In genomic region chr2:111171337-111171930, GRCh38 we compare ENCODE assay signal across 28 cellular contexts. TPM values are rescaled to one million over a fixed set of nuclear protein-coding genes. Genes with fewer than 3 reads are reported as not detected.
A peak's percentile ranks its signal among the peaks of the same experiment; 100 is the strongest.
DNase-seq lines count a peak whose midpoint lies in the region; ATAC-seq, FAIRE-seq and TF ChIP-seq lines count a peak whose summit lies in the region.
"Had no signal": no experiment of that assay in that cellular context is flagged by ENCODE, and none has a peak within 500 bp of the region (broad histone marks: within the 10 kb centered on the region; RNA-seq: fewer than 3 reads in every experiment).

No MANE protein-coding gene starts in this region.

- peaks cover 33% of the 10 kb centered on the region for H3K4me1 Mint-ChIP-seq in WTC11
- peaks cover 20% of the 10 kb centered on the region for H3K4me1 Mint-ChIP-seq in stimulated activated effector memory CD8-positive, alpha-beta T cell treated with anti-CD3 and anti-CD28 coated beads, Interleukin-12 subunit alpha, Interleukin-12 subunit beta, amount 100 ng/mL, for 72 hours

- H2AFZ ChIP-seq in keratinocyte (ENCODE audit: control insufficient read depth, low read length) = no peak overlapping the region

- H3K27me3 Mint-ChIP-seq in WTC11 (ENCODE audit: low read depth) = peaks cover 6% of the 10 kb centered on the region

- H3K4me3 ChIP-seq in A549 (no peak overlapping the region), H7 (ENCODE audit: insufficient read depth, low read depth, low read length) (no peak overlapping the region), keratinocyte (ENCODE audit: control insufficient read depth in 2 of 3, extremely low read depth in 1 of 3, insufficient read depth in 2 of 3, low read depth in 1 of 3, low read length in 3 of 3) (no peak overlapping the region)
- H3K4me3 ChIP-seq: adrenal gland; BLaER1 treated with 17β-estradiol and CSF1 and Interleukin-3, amounts not matched to agents 10 nM and 100 nM; gastroesophageal sphincter; lung; SK-N-MC; tibial nerve had no signal

- POLR2A ChIA-PET in A549 (lab: Yijun Ruan, JAX) = no interaction called here
- POLR2A ChIA-PET in WTC11 (lab: Charles Lee) = no interaction called here

- H4K20me1 ChIP-seq in keratinocyte (ENCODE audit: control insufficient read depth, extremely low read depth, insufficient read depth, low read length) = no peaks in the 10 kb centered on the region
- H4K20me1 ChIP-seq: BLaER1 treated with 17β-estradiol and CSF1 and Interleukin-3, amounts not matched to agents 10 nM and 100 nM had no signal

- no peak for ATAC-seq in A549
- no peak; the same call in 1 of the 2 replicates for ATAC-seq in WTC11
- ATAC-seq in stimulated activated effector memory CD8-positive, alpha-beta T cell treated with anti-CD3 and anti-CD28 coated beads, Interleukin-12 subunit alpha, Interleukin-12 subunit beta, amount 100 ng/mL, for 72 hours = no peak
- ATAC-seq: gastroesophageal sphincter, sciatic nerve, T-helper 17 cell had no signal

- dilution Hi-C loops in keratinocyte (cut with MboI; ENCODE audit: extremely low pct_ligation_motif_present, low sequenced_read_pairs) = no loop called here

- no peaks in the 10 kb centered on the region for H3K9me3 Mint-ChIP-seq in WTC11
- no peaks in the 10 kb centered on the region for H3K9me3 Mint-ChIP-seq in stimulated activated effector memory CD8-positive, alpha-beta T cell treated with anti-CD3 and anti-CD28 coated beads, Interleukin-12 subunit alpha, Interleukin-12 subunit beta, amount 100 ng/mL, for 72 hours
- H3K9me3 Mint-ChIP-seq: activated naive CD4-positive, alpha-beta T cell treated with anti-CD3 and anti-CD28 coated beads, Interleukin-2, amount 10 ng/mL, durations not matched to agents 7 days and 5 days; brain; H9; IgD-negative memory B cell had no signal

- H3K79me2 ChIP-seq in keratinocyte (ENCODE audit: control insufficient read depth, insufficient read depth, low read length) = no peaks in the 10 kb centered on the region

- CTCF ChIA-PET in A549 (lab: Yijun Ruan, JAX) = no interaction called here
- CTCF ChIA-PET in WTC11 (lab: Charles Lee) = no interaction called here

- no peak for TF ChIP-seq RAD21 in A549 (conservative IDR thresholded peaks at IDR 0.05 in 1 of 2, IDR thresholded peaks at IDR 0.05 in 1 of 2)

- H3K27me3 ChIP-seq in H7 (ENCODE audit: control insufficient read depth, insufficient read depth, low read length) (no peaks in the 10 kb centered on the region), keratinocyte (ENCODE audit: control insufficient read depth, extremely low read depth, insufficient read depth, low read length) (no peaks in the 10 kb centered on the region)
- H3K27me3 ChIP-seq: adrenal gland; BLaER1 treated with 17β-estradiol and CSF1 and Interleukin-3, amounts not matched to agents 10 nM and 100 nM; gastroesophageal sphincter; tibial nerve had no signal

- H3K27ac Mint-ChIP-seq in WTC11 = 0 out of 2 replicates have a peak overlapping the region, but pooled peaks have one; percentile 30
- no peak overlapping the region for H3K27ac Mint-ChIP-seq in stimulated activated effector memory CD8-positive, alpha-beta T cell treated with anti-CD3 and anti-CD28 coated beads, Interleukin-12 subunit alpha, Interleukin-12 subunit beta, amount 100 ng/mL, for 72 hours
- H3K27ac Mint-ChIP-seq: activated naive CD4-positive, alpha-beta T cell treated with anti-CD3 and anti-CD28 coated beads, Interleukin-2, amount 10 ng/mL, durations not matched to agents 7 days and 5 days; brain; IgD-negative memory B cell; T-helper 17 cell had no signal

- TF ChIP-seq EP300 in A549 (IDR thresholded peaks at IDR 0.05) = no peak

- no peak overlapping the region for H3K4me3 Mint-ChIP-seq in WTC11
- no peak overlapping the region for H3K4me3 Mint-ChIP-seq in stimulated activated effector memory CD8-positive, alpha-beta T cell treated with anti-CD3 and anti-CD28 coated beads, Interleukin-12 subunit alpha, Interleukin-12 subunit beta, amount 100 ng/mL, for 72 hours
- H3K4me3 Mint-ChIP-seq: activated naive CD4-positive, alpha-beta T cell treated with anti-CD3 and anti-CD28 coated beads, Interleukin-2, amount 10 ng/mL, durations not matched to agents 7 days and 5 days; brain; H9; IgD-negative memory B cell; T-helper 17 cell had no signal

- 0 out of 3 replicates have a peak overlapping the region, but pooled peaks have one; percentile 11 for H3K4me2 ChIP-seq in A549
- H3K4me2 ChIP-seq in keratinocyte (ENCODE audit: control insufficient read depth, extremely low read depth, insufficient read depth, low read depth, low read length) = no peak overlapping the region
- H3K4me2 ChIP-seq: BLaER1 treated with 17β-estradiol and CSF1 and Interleukin-3, amounts not matched to agents 10 nM and 100 nM had no signal

- TF ChIP-seq CTCF in A549 (IDR thresholded peaks at IDR 0.05) (no peak), WTC11 (IDR thresholded peaks at IDR 0.05) (no peak), keratinocyte (optimal IDR thresholded peaks at IDR 0.05 in 1 of 3, IDR thresholded peaks at IDR 0.05 in 1 of 3, conservative IDR thresholded peaks at IDR 0.05 in 1 of 3; ENCODE audit: extremely low read depth in 1 of 3, insufficient read depth in 2 of 3, low read length in 3 of 3) (no peak)

- no peak overlapping the region for H3K9ac ChIP-seq in keratinocyte (ENCODE audit: control insufficient read depth, extremely low read depth, insufficient read depth, low read length)
- H3K9ac ChIP-seq: BLaER1 treated with 17β-estradiol and CSF1 and Interleukin-3, amounts not matched to agents 10 nM and 100 nM had no signal

- 63% methylated on average over 9 of the region's 10 CpGs for WGBS in A549 (ENCODE audit: missing lambda C conversion rate)

- no peaks in the 10 kb centered on the region for H3K9me3 ChIP-seq in A549
- H3K9me3 ChIP-seq in keratinocyte (ENCODE audit: control insufficient read depth, low read depth, low read length) = no peaks in the 10 kb centered on the region
- H3K9me3 ChIP-seq: adrenal gland; BLaER1 treated with 17β-estradiol and CSF1 and Interleukin-3, amounts not matched to agents 10 nM and 100 nM; gastroesophageal sphincter; tibial nerve had no signal

- FAIRE-seq in A549 (lab: Jason Lieb, UNC) = no peak
- peak; percentile 9 for FAIRE-seq in keratinocyte (lab: Jason Lieb, UNC)
- FAIRE-seq: GM12892, TTC549 had no signal

- no peak for DNase-seq in A549 (ENCODE audit: low read depth in 1 of 2, low spot score in 1 of 2)
- DNase-seq in H7 = peak; percentile 60
- no peak for DNase-seq in WTC11 (ENCODE audit: low spot score)
- DNase-seq in keratinocyte (ENCODE audit: low read depth, low spot score) = no peak
- no peak for DNase-seq in NOMO-1 treated with DMSO at 0.1 percent for 48 hours (lab: John Stamatoyannopoulos, UW; ENCODE audit: unreplicated experiment)
- DNase-seq in RPMI8226 = no peak
- DNase-seq in stimulated activated effector memory CD8-positive, alpha-beta T cell treated with anti-CD3 and anti-CD28 coated beads, Interleukin-12 subunit alpha, Interleukin-12 subunit beta, amount 100 ng/mL, for 72 hours (ENCODE audit: low spot score in 2 of 2) = no peak
- DNase-seq in medulla oblongata (ENCODE audit: extremely low spot score) = no peak
- DNase-seq: activated CD4-positive, alpha-beta T cell treated with anti-CD3 and anti-CD28 coated beads, Interleukin-2, amount 50 U/mL, for 48 hours; activated naive CD4-positive, alpha-beta T cell treated with anti-CD3 and anti-CD28 coated beads, Interleukin-2, amount 10 ng/mL, durations not matched to agents 7 days and 5 days; adrenal gland; H9; NCI-H1048; NCI-H446; NCI-H82; posterior cingulate gyrus; stimulated activated CD4-positive, alpha-beta T cell treated with anti-CD3 and anti-CD28 coated beads, Interleukin-2, amount 100 ng/mL, for 48 hours; T-helper 17 cell had no signal

- H3K4me1 ChIP-seq in A549 = peaks cover 52% of the 10 kb centered on the region
- peaks cover 18% of the 10 kb centered on the region for H3K4me1 ChIP-seq in keratinocyte (ENCODE audit: control insufficient read depth, extremely low read depth, insufficient read depth, low read length)
- H3K4me1 ChIP-seq: tibial nerve had no signal

- TF ChIP-seq POLR2A in A549 (IDR thresholded peaks at IDR 0.05; ENCODE audit: low read length) = no peak

- no peaks in the 10 kb centered on the region for H3K9me1 ChIP-seq in keratinocyte (ENCODE audit: control insufficient read depth, extremely low read depth, insufficient read depth, low read length)

- no peaks in the 10 kb centered on the region for H3K36me3 Mint-ChIP-seq in WTC11
- H3K36me3 Mint-ChIP-seq in stimulated activated effector memory CD8-positive, alpha-beta T cell treated with anti-CD3 and anti-CD28 coated beads, Interleukin-12 subunit alpha, Interleukin-12 subunit beta, amount 100 ng/mL, for 72 hours = peaks cover 22% of the 10 kb centered on the region
- H3K36me3 Mint-ChIP-seq: brain, IgD-negative memory B cell had no signal

- no peaks in the 10 kb centered on the region for H3K36me3 ChIP-seq in H7 (replicated peaks; ENCODE audit: control insufficient read depth, insufficient read depth, low read length)
- no peaks in the 10 kb centered on the region for H3K36me3 ChIP-seq in keratinocyte (ENCODE audit: control insufficient read depth in 2 of 2, extremely low read depth in 1 of 2, insufficient read depth in 2 of 2, low read length in 2 of 2)
- H3K36me3 ChIP-seq: adrenal gland, gastroesophageal sphincter had no signal

- peak overlapping the region; percentile 12 to 68; a peak in 4 of 6 replicates for H3K27ac ChIP-seq in A549
- no peak overlapping the region for H3K27ac ChIP-seq in keratinocyte (ENCODE audit: control insufficient read depth, insufficient read depth, low read length)
- H3K27ac ChIP-seq: adrenal gland; BLaER1 treated with 17β-estradiol and CSF1 and Interleukin-3, amounts not matched to agents 10 nM and 100 nM; gastroesophageal sphincter; SK-N-MC; tibial nerve had no signal

TF ChIP-seq in A549, 52 proteins besides CTCF, POLR2A, EP300 and RAD21 (continues in another document):
- TF ChIP-seq RNF2 (IDR thresholded peaks at IDR 0.05; ENCODE audit: borderline replicate concordance, low read depth) = no peak

TF ChIP-seq in WTC11, 78 proteins besides CTCF, POLR2A, EP300 and RAD21:
- no peak for TF ChIP-seq SMAD4 (CRISPR knock-in tag; IDR thresholded peaks at IDR 0.05)

RNA-seq across cellular contexts. Expression of gene BCL2L11, which starts 50.7 kb away (rescaled TPM):
- polyA plus RNA-seq in A549 (2011; rRNA removed) (7.4 and 14.5 TPM in 2 replicates), A549 (2017; fragmentation: RNase III; extraction: RNeasy Plus Mini Kit Qiagen cat#74134 plus additional on column Dnase treatment) (9.6 to 17.4 TPM (median 14.5 TPM) in 3 replicates), keratinocyte (1.4 to 1.9 TPM (median 1.6 TPM) in 3 replicates)
- polyA plus RNA-seq in A549 (2012; cell fraction: cytosol; rRNA removed) = 3.7 and 5.8 TPM in 2 replicates
- 4.8 and 5.9 TPM in 2 replicates for polyA plus RNA-seq in A549 (2012; cell fraction: nucleus; rRNA removed)
- polyA minus RNA-seq in A549 (2011; rRNA and poly(A)+ RNA removed) = 15.2 and 16.4 TPM in 2 replicates
- total RNA-seq in H7 (2014; rRNA removed; shearing (Covaris generic)) = 11.3 and 11.6 TPM in 2 replicates
- 19.3 to 20.8 TPM (median 20.7 TPM) in 3 replicates for total RNA-seq in WTC11 (2021)
- polyA plus RNA-seq in keratinocyte (2011; ENCODE audit: low read depth) = 3.5 TPM
- polyA plus RNA-seq in keratinocyte (2011; cell fraction: cytosol; rRNA removed) = 0.70 and 1.5 TPM in 2 replicates
- polyA plus RNA-seq in keratinocyte (2011; cell fraction: nucleus; rRNA removed) = 2.6 and 2.7 TPM in 2 replicates
- 1.7 and 3.7 TPM in 2 replicates for polyA plus RNA-seq in keratinocyte (2012; ENCODE audit: low replicate concordance)
- 0.99 to 2.7 TPM (median 1.8 TPM) in 3 replicates for polyA minus RNA-seq in keratinocyte
- polyA minus RNA-seq in keratinocyte (2011; cell fraction: cytosol; rRNA and poly(A)+ RNA removed) = 0.38 TPM
- polyA minus RNA-seq in keratinocyte (2011; cell fraction: nucleus; rRNA and poly(A)+ RNA removed) = 1.9 and 2.1 TPM in 2 replicates
